Comparison of ENCODE assay signal across 15 cellular contexts in genomic region chr5:130112246-130112645, GRCh38.
A peak's percentile ranks its signal among the peaks of the same experiment; 100 is the strongest.
DNase-seq lines count a peak whose midpoint lies in the region; ATAC-seq and FAIRE-seq lines count a peak whose summit lies in the region.
"Had no signal": no experiment of that assay in that cellular context is flagged by ENCODE, and none has a peak within 500 bp of the region (broad histone marks: within the 10 kb centered on the region; RNA-seq: fewer than 3 reads in every experiment).

No MANE protein-coding gene starts in this region.

- H3K4me1 ChIP-seq in small intestine (ENCODE audit: control insufficient read depth in 2 of 2, insufficient read depth in 1 of 2, low read depth in 1 of 2, low read length in 1 of 2): no peaks in the 10 kb centered on the region

- no peak overlapping the region for H3K4me3 ChIP-seq in small intestine (ENCODE audit: low read depth in 1 of 2, low read length in 2 of 2)
- H3K4me3 ChIP-seq: ovary had no signal

- 53 to 73% (median 58%) methylated on average over 4 of the region's 4 CpGs for WGBS in small intestine, 3 donors

- no peak overlapping the region for H3K27ac ChIP-seq in small intestine (ENCODE audit: low read depth in 1 of 2, low read length in 1 of 2)
- H3K27ac ChIP-seq: ovary had no signal

- DNase-seq in NCI-H82 (lab: John Stamatoyannopoulos, UW) (no peak), small intestine (no peak), GDM1 (lab: John Stamatoyannopoulos, UW) (no peak)
- no peak for DNase-seq in stimulated activated CD8-positive, alpha-beta memory T cell treated with anti-CD3 and anti-CD28 coated beads, Interleukin-4, amount 100 ng/mL, for 48 hours
- DNase-seq: amygdala; left ventricle myocardium superior; NCI-H446; ovary; stimulated activated CD4-positive, alpha-beta T cell treated with anti-CD3 and anti-CD28 coated beads, Interleukin-1b, Interleukin-23, amount 100 ng/mL, for 48 hours; stimulated activated naive CD8-positive, alpha-beta T cell treated with anti-CD3 and anti-CD28 coated beads, Interleukin-15, Interleukin-2, amounts not matched to agents 100 U/mL and 50 U/mL, for 24 hours had no signal

- no peaks in the 10 kb centered on the region for H3K9me3 ChIP-seq in small intestine (ENCODE audit: control insufficient read depth, low read depth)
- H3K9me3 ChIP-seq: ovary had no signal

- ATAC-seq in GM18502 (IDR thresholded peaks at IDR 0.05; ENCODE audit: poor library complexity, unreplicated experiment) (peak; percentile 87), GM19463 (IDR thresholded peaks at IDR 0.05; ENCODE audit: unreplicated experiment) (peak; percentile 92), HG02870 (IDR thresholded peaks at IDR 0.05; ENCODE audit: unreplicated experiment) (peak; percentile 87), HG03469 (IDR thresholded peaks at IDR 0.05; ENCODE audit: unreplicated experiment) (peak; percentile 84)
- ATAC-seq: HCT116; left ventricle myocardium superior; stimulated activated naive CD8-positive, alpha-beta T cell treated with anti-CD3 and anti-CD28 coated beads, Interleukin-15, Interleukin-2, amounts not matched to agents 100 U/mL and 50 U/mL, for 24 hours had no signal

- no peaks in the 10 kb centered on the region for H3K27me3 ChIP-seq in small intestine (ENCODE audit: control insufficient read depth in 2 of 2, insufficient read depth in 2 of 2, low read length in 2 of 2)
- H3K27me3 ChIP-seq: ovary had no signal

- no peak for FAIRE-seq in small intestine (lab: Jason Lieb, UNC)

- no peaks in the 10 kb centered on the region for H3K36me3 ChIP-seq in small intestine (ENCODE audit: control insufficient read depth in 2 of 2, insufficient read depth in 2 of 2, low read length in 2 of 2)
- H3K36me3 ChIP-seq: ovary had no signal
